In genomic region chr7:91940572-91941341, GRCh38 we compare ENCODE assay signal across 8 cellular contexts. TPM values are rescaled to one million over a fixed set of nuclear protein-coding genes. Genes with fewer than 3 reads are reported as not detected.
DNase-seq lines count a peak whose midpoint lies in the region; ATAC-seq and TF ChIP-seq lines count a peak whose summit lies in the region.

AKAP9 (plus strand) TSS chr7:91940862; CDS start chr7:91941100, 238 bp downstream.

- DNase-seq in COLO668 (lab: John Stamatoyannopoulos, UW; ENCODE audit: unreplicated experiment), result peak; percentile 95
- peak; percentile 49 to 87 for DNase-seq in HL-60 (ENCODE audit: low read depth in 1 of 2, low spot score in 1 of 2)
- peak; percentile 96 to 99 for DNase-seq in NOMO-1 (lab: John Stamatoyannopoulos, UW; ENCODE audit: unreplicated experiment in 2 of 2)
- peak; percentile 59 for DNase-seq in activated CD8-positive, alpha-beta memory T cell treated with anti-CD3 and anti-CD28 coated beads, Interleukin-2, amount 50 U/mL, for 1 hour (ENCODE audit: extremely low read depth)
- peak; percentile 77 for DNase-seq in middle frontal gyrus (ENCODE audit: extremely low spot score, low spot score)
- DNase-seq in stimulated activated CD8-positive, alpha-beta memory T cell treated with anti-CD3 and anti-CD28 coated beads, Interleukin-2, amount 100 ng/mL, for 48 hours (ENCODE audit: low read depth in 2 of 2), result peak; percentile 85 to 88

- in situ Hi-C loops in endometrial microvascular endothelial cells (cut with HindIII; ENCODE audit: inconsistent ontology term, low pct_unique_long_range_greater_than_20kb, low sequenced_read_pairs), result no loop called here

- H3K4me3 ChIP-seq in HL-60 (replicated peaks; ENCODE audit: insufficient read depth, low read length), result peak within 1 kb of the TSS; percentile 90

- no peak for TF ChIP-seq CTCF in HL-60 (IDR thresholded peaks at IDR 0.05; ENCODE audit: insufficient read depth, low read length)

- no peaks in the 10 kb centered on the region for H3K27me3 ChIP-seq in HL-60 (ENCODE audit: insufficient read depth, poor library complexity, severe bottlenecking)

- peak within 1 kb of the TSS; percentile 91 for H3K27ac ChIP-seq in HL-60 (replicated peaks)

- ATAC-seq in GM19463 (IDR thresholded peaks at IDR 0.05; ENCODE audit: unreplicated experiment), result peak; percentile 95

RNA-seq across cellular contexts. Expression of gene AKAP9, which starts in this region (rescaled TPM):
- 12.3 TPM for total RNA-seq in endometrial microvascular endothelial cells (ENCODE audit: inconsistent ontology term)

Comparison
In these comparisons a context has a peak if more than half of its experiments do, and no peak if none do; other contexts are left out.
1. Peak in every context shown above with its lines: DNase-seq, ATAC-seq, H3K4me3 ChIP-seq and H3K27ac ChIP-seq.